Comparison of ENCODE assay signal across 8 cellular contexts in the genomic region with DNA sequence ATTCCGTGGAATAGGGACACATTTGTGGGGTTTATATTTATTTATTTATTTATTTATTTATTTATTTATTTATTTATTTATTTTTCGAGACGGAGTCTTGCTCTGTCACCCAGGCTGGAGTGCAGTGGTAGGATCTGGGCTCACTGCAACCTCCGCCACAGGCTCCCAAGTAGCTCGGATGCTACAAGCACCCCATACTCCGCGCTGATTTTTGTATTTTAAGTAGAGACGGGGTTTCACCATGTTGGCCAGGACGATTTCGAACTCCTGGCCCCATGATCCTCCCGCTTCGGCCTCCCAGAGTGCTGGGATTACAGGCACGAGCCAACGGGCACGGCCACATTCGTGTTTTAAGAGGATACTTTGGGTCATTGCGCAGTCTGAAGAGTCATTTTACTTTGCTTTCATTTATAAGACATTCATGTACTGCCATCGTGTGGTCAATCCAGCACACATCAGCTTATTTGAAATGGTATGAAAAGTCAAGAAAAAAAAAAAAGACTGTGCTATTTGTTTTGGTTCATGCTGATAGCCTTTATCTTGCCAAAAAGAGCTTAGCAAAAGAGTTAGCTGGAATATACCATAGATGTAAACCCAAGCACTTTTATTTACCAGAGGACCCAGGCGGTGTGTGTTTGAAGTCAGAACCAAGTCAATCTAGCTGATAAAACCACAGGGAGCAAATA.
A peak's percentile ranks its signal among the peaks of the same experiment; 100 is the strongest.
DNase-seq lines count a peak whose midpoint lies in the region; ATAC-seq and TF ChIP-seq lines count a peak whose summit lies in the region.
"Not testable (repeated sequence)": the region's sequence is repeated elsewhere in the genome, so short reads cannot be mapped to it uniquely, and the experiment has no call there.

No MANE protein-coding gene starts in this region.

- H3K4me2 ChIP-seq in mesendoderm (ENCODE audit: low read length) = not testable (repeated sequence)

- H3K56ac ChIP-seq in mesendoderm (ENCODE audit: low read length) = peak overlapping the region; percentile 60

- not testable (repeated sequence) for H3K23ac ChIP-seq in mesendoderm (ENCODE audit: low read length)

- H3K4me3 Mint-ChIP-seq in activated naive CD8-positive, alpha-beta T cell = peak overlapping the region; percentile 32

- not testable (repeated sequence) for H3K27ac Mint-ChIP-seq in activated naive CD8-positive, alpha-beta T cell

- H3K9me3 ChIP-seq in thoracic aorta = not testable (repeated sequence)

- H4K5ac ChIP-seq in mesendoderm (ENCODE audit: low read length) = not testable (repeated sequence)

- peak; percentile 44 for TF ChIP-seq CTCF in thoracic aorta (IDR thresholded peaks at IDR 0.05)

- H2AK5ac ChIP-seq in mesendoderm (ENCODE audit: low read length) = not testable (repeated sequence)

- not testable (repeated sequence) for H3K9me3 Mint-ChIP-seq in activated naive CD8-positive, alpha-beta T cell (ENCODE audit: low read depth)

- not testable (repeated sequence) for H2BK120ac ChIP-seq in mesendoderm (ENCODE audit: low read depth, low read length)

- H3K4me1 Mint-ChIP-seq in activated naive CD8-positive, alpha-beta T cell (ENCODE audit: low read depth) = not testable (repeated sequence)

- H3K27ac ChIP-seq in mesendoderm (ENCODE audit: low read depth, low read length); thoracic aorta: not testable (repeated sequence)

- not testable (repeated sequence) for H3K4me1 ChIP-seq in mesendoderm (ENCODE audit: control insufficient read depth, low read depth, low read length); thoracic aorta (ENCODE audit: control insufficient read depth in 1 of 2, low read depth in 2 of 2)

- WGBS in mesendoderm (ENCODE audit: extremely low coverage, insufficient coverage, low lambda C conversion rate) = no CpG with 5 or more reads among the region's 19 CpGs

- ATAC-seq in GM21717 (IDR thresholded peaks at IDR 0.05; ENCODE audit: unreplicated experiment) (peak; percentile 85), HG03565 (IDR thresholded peaks at IDR 0.05; ENCODE audit: unreplicated experiment) (peak; percentile 92), thoracic aorta (ENCODE audit: insufficient number of reproducible peaks, low FRiP score, low read depth) (peak; percentile 76)

- not testable (repeated sequence) for H3K27me3 Mint-ChIP-seq in activated naive CD8-positive, alpha-beta T cell

- not testable (repeated sequence) for H3K4me3 ChIP-seq in mesendoderm (ENCODE audit: low read length)
- H3K4me3 ChIP-seq in thoracic aorta = peak overlapping the region; percentile 55

- H3K36me3 ChIP-seq in mesendoderm (ENCODE audit: control insufficient read depth, insufficient read depth, low read length); thoracic aorta: not testable (repeated sequence)

- not testable (repeated sequence) for H3K9ac ChIP-seq in mesendoderm (ENCODE audit: low read length)

- H2BK15ac ChIP-seq in mesendoderm (replicated peaks; ENCODE audit: low read depth) = not testable (repeated sequence)

- DNase-seq in ELF-1 (ENCODE audit: low read depth, low spot score) (peak; percentile 63), NCI-H82 treated with DMSO at 0.1 percent for 48 hours (lab: John Stamatoyannopoulos, UW; ENCODE audit: unreplicated experiment) (peak; percentile 12), fibroblast of the conjunctiva (ENCODE audit: low read depth) (peak; percentile 33), mesendoderm (peak; percentile 76)
- not testable (repeated sequence) for DNase-seq in thoracic aorta (ENCODE audit: low spot score)

- H3K4ac ChIP-seq in mesendoderm (ENCODE audit: low read depth, low read length) = not testable (repeated sequence)

- not testable (repeated sequence) for H2BK5ac ChIP-seq in mesendoderm (ENCODE audit: low read length)

- not testable (repeated sequence) for H3K36me3 Mint-ChIP-seq in activated naive CD8-positive, alpha-beta T cell

- H3K79me1 ChIP-seq in mesendoderm (ENCODE audit: low read length) = not testable (repeated sequence)

- H3K79me2 ChIP-seq in mesendoderm (ENCODE audit: control insufficient read depth, insufficient read depth, low read length) = not testable (repeated sequence)

- not testable (repeated sequence) for H3K27me3 ChIP-seq in mesendoderm (ENCODE audit: insufficient read depth, low read length, poor library complexity); thoracic aorta (replicated peaks; ENCODE audit: insufficient read depth)

- not testable (repeated sequence) for H4K8ac ChIP-seq in mesendoderm (ENCODE audit: low read depth, low read length)

- H3K18ac ChIP-seq in mesendoderm (ENCODE audit: low read length) = not testable (repeated sequence)
